Comparison of ENCODE assay signal across 24 cellular contexts in genomic region chrX:50725310-50725709, GRCh38.
"Had no signal": no experiment of that assay in that cellular context is flagged by ENCODE, and none has a peak within 500 bp of the region (broad histone marks: within the 10 kb centered on the region; RNA-seq: fewer than 3 reads in every experiment).

No MANE protein-coding gene starts in this region.

- H3K4me1 ChIP-seq: Peyer's patch had no signal

- ATAC-seq: Right ventricle myocardium inferior had no signal

- H2AFZ ChIP-seq: PC-9 had no signal

- H3K4me2 ChIP-seq: PC-9 had no signal

- H3K9me3 ChIP-seq: MG63, Peyer's patch, SJSA1 had no signal

- H3K36me3 ChIP-seq: MG63, Peyer's patch, SJSA1 had no signal

- FAIRE-seq: HTR-8/SVneo had no signal

- H3K27ac ChIP-seq: HL-60, PC-9, Peyer's patch, SJSA1, SK-N-MC had no signal

- H3K27me3 ChIP-seq: MG63, Peyer's patch, SJSA1 had no signal

- DNase-seq: Karpas-422, KG1, MG63, NCI-H1092, NCI-H1105 treated with DMSO at 0.1 percent for 48 hours, NCI-H1417 treated with DMSO at 0.1 percent for 48 hours, NCI-H146, NCI-H1694 treated with DMSO at 0.1 percent for 48 hours, NCI-H1930, NCI-H2081, NCI-H2107, NCI-H2227 treated with DMSO at 0.1 percent for 48 hours, NCI-H524, NCI-H526 treated with DMSO at 0.1 percent for 48 hours, NCI-H774, OCI-M1, PC-9, Peyer's patch, SHP77 treated with DMSO at 0.1 percent for 48 hours had no signal

- H3K4me3 ChIP-seq: MG63, PC-9, Peyer's patch, SJSA1, SK-N-MC had no signal
